13 cellular contexts compared by ENCODE assay signal in genomic region chr20:50819344-50819743, GRCh38. TPM values are rescaled to one million over a fixed set of nuclear protein-coding genes. Genes with fewer than 3 reads are reported as not detected.
DNase-seq lines count a peak whose midpoint lies in the region; ATAC-seq and TF ChIP-seq lines count a peak whose summit lies in the region.
"Had no signal": no experiment of that assay in that cellular context is flagged by ENCODE, and none has a peak within 500 bp of the region (broad histone marks: within the 10 kb centered on the region; RNA-seq: fewer than 3 reads in every experiment).

No MANE protein-coding gene starts in this region.

- H3K27ac ChIP-seq in DOHH2 (ENCODE audit: low read depth, low read length) (peak overlapping the region; percentile 95), neural progenitor cell (no peak overlapping the region)
- H3K27ac ChIP-seq: right atrium auricular region had no signal

- H3K4me1 ChIP-seq in DOHH2 (ENCODE audit: control insufficient read depth, low read length) (peaks cover 89% of the 10 kb centered on the region), neural progenitor cell (no peaks in the 10 kb centered on the region)
- H3K4me1 ChIP-seq: right atrium auricular region had no signal

- peak; percentile 26 for ATAC-seq in GM19397 (IDR thresholded peaks at IDR 0.05; ENCODE audit: unreplicated experiment)
- peak; percentile 28 for ATAC-seq in HG03432 (IDR thresholded peaks at IDR 0.05; ENCODE audit: unreplicated experiment)
- no peak for ATAC-seq in central memory CD8-positive, alpha-beta T cell (replicated peaks; ENCODE audit: extremely low read depth, poor library complexity, severe bottlenecking)
- no peak for ATAC-seq in left lobe of liver

- intact Hi-C loops in posterior vena cava (cut with DNase I): no loop called here

- H3F3A ChIP-seq in DOHH2 (ENCODE audit: control insufficient read depth, insufficient read depth) (peaks cover 51% of the 10 kb centered on the region), neural progenitor cell (ENCODE audit: low read depth) (peaks cover 13% of the 10 kb centered on the region)

- no peaks in the 10 kb centered on the region for H3K9me2 ChIP-seq in DOHH2 (replicated peaks; ENCODE audit: control insufficient read depth, low read length)

- H4K20me1 ChIP-seq in DOHH2 (ENCODE audit: control insufficient read depth, insufficient read depth, low read depth, low read length) (no peaks in the 10 kb centered on the region), neural progenitor cell (ENCODE audit: low read depth) (no peaks in the 10 kb centered on the region)

- H3K9me3 ChIP-seq in DOHH2 (ENCODE audit: control insufficient read depth, insufficient read depth, low read length) (no peaks in the 10 kb centered on the region), neural progenitor cell (ENCODE audit: low read depth) (no peaks in the 10 kb centered on the region)
- H3K9me3 ChIP-seq: right atrium auricular region had no signal

- peaks cover 28% of the 10 kb centered on the region for H3K4me1 Mint-ChIP-seq in central memory CD8-positive, alpha-beta T cell
- H3K4me1 Mint-ChIP-seq in neural progenitor cell: peaks cover 22% of the 10 kb centered on the region

- peaks cover 66% of the 10 kb centered on the region for H3K36me3 ChIP-seq in DOHH2 (ENCODE audit: control insufficient read depth, low read length)
- H3K36me3 ChIP-seq in neural progenitor cell: no peaks in the 10 kb centered on the region
- H3K36me3 ChIP-seq: brain microvascular endothelial cell, right atrium auricular region had no signal

- TF ChIP-seq CTCF in DOHH2 (IDR thresholded peaks at IDR 0.05; ENCODE audit: low read depth, low read length, poor library complexity, severe bottlenecking) (no peak), neural progenitor cell (IDR thresholded peaks at IDR 0.05) (no peak)

- no peak for DNase-seq in central memory CD8-positive, alpha-beta T cell (ENCODE audit: low spot score in 2 of 2)
- no peak for DNase-seq in posterior vena cava (ENCODE audit: low spot score)
- DNase-seq in left lobe of liver (ENCODE audit: low spot score): no peak
- DNase-seq in neural progenitor cell (ENCODE audit: low spot score): no peak
- no peak for DNase-seq in NCI-H1105 (lab: John Stamatoyannopoulos, UW)
- DNase-seq: brain microvascular endothelial cell, endodermal cell, NCI-H2107 had no signal

- H3K27me3 Mint-ChIP-seq in central memory CD8-positive, alpha-beta T cell: no peaks in the 10 kb centered on the region
- H3K27me3 Mint-ChIP-seq in neural progenitor cell (ENCODE audit: insufficient read depth, low read depth): no peaks in the 10 kb centered on the region

- no peak overlapping the region for H3K9ac ChIP-seq in neural progenitor cell

- H3K27ac Mint-ChIP-seq in central memory CD8-positive, alpha-beta T cell (ENCODE audit: low read depth): peak overlapping the region; percentile 97
- no peak overlapping the region for H3K27ac Mint-ChIP-seq in neural progenitor cell

- peak overlapping the region; percentile 56 for H3K4me3 ChIP-seq in DOHH2 (ENCODE audit: low read length)
- H3K4me3 ChIP-seq in neural progenitor cell: no peak overlapping the region
- H3K4me3 ChIP-seq: right atrium auricular region, SK-N-MC had no signal

- peaks cover 13% of the 10 kb centered on the region for H3K36me3 Mint-ChIP-seq in central memory CD8-positive, alpha-beta T cell (ENCODE audit: insufficient read depth)
- peaks cover 7% of the 10 kb centered on the region for H3K36me3 Mint-ChIP-seq in neural progenitor cell

- H3K27me3 ChIP-seq in DOHH2 (ENCODE audit: control insufficient read depth, low read length) (no peaks in the 10 kb centered on the region), neural progenitor cell (no peaks in the 10 kb centered on the region)
- H3K27me3 ChIP-seq: brain microvascular endothelial cell, right atrium auricular region had no signal

- H2AFZ ChIP-seq in neural progenitor cell (replicated peaks): no peak overlapping the region

- H3K9me3 Mint-ChIP-seq in central memory CD8-positive, alpha-beta T cell: no peaks in the 10 kb centered on the region
- no peaks in the 10 kb centered on the region for H3K9me3 Mint-ChIP-seq in neural progenitor cell
- H3K9me3 Mint-ChIP-seq: endodermal cell had no signal

- H3K4me3 Mint-ChIP-seq in central memory CD8-positive, alpha-beta T cell: no peak overlapping the region
- H3K4me3 Mint-ChIP-seq in neural progenitor cell: no peak overlapping the region
- H3K4me3 Mint-ChIP-seq: endodermal cell had no signal

- H3K4me2 ChIP-seq in DOHH2 (ENCODE audit: low read length) (peak overlapping the region; percentile 72), neural progenitor cell (no peak overlapping the region)

- H3K79me2 ChIP-seq in DOHH2 (ENCODE audit: control insufficient read depth, low read length) (peaks cover 73% of the 10 kb centered on the region), neural progenitor cell (ENCODE audit: low read depth) (no peaks in the 10 kb centered on the region)

RNA-seq across cellular contexts. Expression of gene BCAS4, which starts 24.5 kb away (rescaled TPM):
- total RNA-seq in posterior vena cava (1 to 10 TPM; 2.1 to 2.7 TPM), left lobe of liver (0.83 TPM), neural progenitor cell (ENCODE audit: low replicate concordance) (15.3 and 24.1 TPM in 2 replicates)

Comparison
In these comparisons a context has a peak if more than half of its experiments do, and no peak if none do; other contexts are left out.
1. ATAC-seq: peak in GM19397 (single experiment) and HG03432 (single experiment); none in central memory CD8-positive, alpha-beta T cell (single experiment) and left lobe of liver (single experiment).